Comparison of ENCODE assay signal across 24 cellular contexts in genomic region chr16:53126390-53126789, GRCh38.
"Had no signal": no experiment of that assay in that cellular context is flagged by ENCODE, and none has a peak within 500 bp of the region (broad histone marks: within the 10 kb centered on the region; RNA-seq: fewer than 3 reads in every experiment).

No MANE protein-coding gene starts in this region.

- DNase-seq: dorsolateral prefrontal cortex; effector CD4-positive, alpha-beta T cell; head of caudate nucleus; left ventricle myocardium superior; lower lobe of right lung; mucosa of descending colon; naive B cell; nephron progenitor cell; nucleus accumbens; ovary; psoas muscle; right cardiac atrium; sigmoid colon; stimulated activated CD4-positive, alpha-beta T cell treated with anti-CD3 and anti-CD28 coated beads, Interleukin-2, amount 100 ng/mL, for 24 hours; stimulated activated CD4-positive, alpha-beta T cell treated with anti-CD3 and anti-CD28 coated beads, Interleukin-4, amount 100 ng/mL, for 24 hours; upper lobe of right lung had no signal

- H3K4me1 ChIP-seq: upper lobe of right lung had no signal

- H3K4me3 Mint-ChIP-seq: nephron progenitor cell; stimulated activated effector memory CD8-positive, alpha-beta T cell treated with anti-CD3 and anti-CD28 coated beads, Interleukin-12 subunit alpha, Interleukin-12 subunit beta, amount 100 ng/mL, for 72 hours; stimulated activated naive CD8-positive, alpha-beta T cell treated with anti-CD3 and anti-CD28 coated beads, Interleukin-15, Interleukin-2, amounts not matched to agents 100 ng/mL and 50 ng/mL, for 24 hours had no signal

- H3K27ac ChIP-seq: dorsolateral prefrontal cortex, lower lobe of right lung, ovary, psoas muscle, sigmoid colon, thoracic aorta, tibial nerve, upper lobe of right lung, vagina had no signal

- H3K27me3 ChIP-seq: dorsolateral prefrontal cortex, ovary, sigmoid colon, tibial nerve, upper lobe of right lung, vagina had no signal

- H3K9me3 ChIP-seq: lower lobe of right lung, mucosa of descending colon, ovary, psoas muscle, sigmoid colon, thoracic aorta, tibial nerve, upper lobe of right lung, vagina had no signal

- H3K27me3 Mint-ChIP-seq: naive B cell had no signal

- H3K27ac Mint-ChIP-seq: stimulated activated effector memory CD8-positive, alpha-beta T cell treated with anti-CD3 and anti-CD28 coated beads, Interleukin-12 subunit alpha, Interleukin-12 subunit beta, amount 100 ng/mL, for 72 hours; stimulated activated naive CD8-positive, alpha-beta T cell treated with anti-CD3 and anti-CD28 coated beads, Interleukin-15, Interleukin-2, amounts not matched to agents 100 ng/mL and 50 ng/mL, for 24 hours had no signal

- H3K4me3 ChIP-seq: dorsolateral prefrontal cortex, lower lobe of right lung, mucosa of descending colon, ovary, psoas muscle, sigmoid colon, thoracic aorta, tibial nerve, upper lobe of right lung, vagina had no signal

- H3K36me3 ChIP-seq: lower lobe of right lung, ovary, sigmoid colon, thoracic aorta, tibial nerve, upper lobe of right lung, vagina had no signal

- FAIRE-seq: colon, frontal cortex, keratinocyte had no signal

- H3K9me3 Mint-ChIP-seq: stimulated activated effector memory CD8-positive, alpha-beta T cell treated with anti-CD3 and anti-CD28 coated beads, Interleukin-12 subunit alpha, Interleukin-12 subunit beta, amount 100 ng/mL, for 72 hours had no signal

- ATAC-seq: left ventricle myocardium superior; lower lobe of right lung; mucosa of descending colon; psoas muscle; right cardiac atrium; stimulated activated effector memory CD8-positive, alpha-beta T cell treated with anti-CD3 and anti-CD28 coated beads, Interleukin-12 subunit alpha, Interleukin-12 subunit beta, amount 100 ng/mL, for 72 hours; upper lobe of right lung had no signal
